ENCODE assay signal across 8 cellular contexts in genomic region chr7:8365499-8366110, GRCh38.
DNase-seq lines count a peak whose midpoint lies in the region; ATAC-seq, FAIRE-seq and TF ChIP-seq lines count a peak whose summit lies in the region.

No MANE protein-coding gene starts in this region.

- DNase-seq in NCI-H82 treated with DMSO at 0.1 percent for 48 hours (lab: John Stamatoyannopoulos, UW; ENCODE audit: unreplicated experiment) (peak; percentile 53), iris pigment epithelial cell (ENCODE audit: low read depth) (peak; percentile 4), mesothelial cell of epicardium (ENCODE audit: low spot score in 2 of 2, unreplicated experiment in 2 of 2) (no peak), GM03348 (ENCODE audit: low spot score) (no peak), gastrocnemius medialis (no peak)
- DNase-seq in activated CD4-positive, alpha-beta T cell treated with anti-CD3 and anti-CD28 coated beads, Interleukin-2, amount 10 ng/mL, durations not matched to agents 7 days and 5 days: no peak

- TF ChIP-seq CTCF in mesothelial cell of epicardium (IDR thresholded peaks at IDR 0.05; ENCODE audit: unreplicated experiment) (no peak), gastrocnemius medialis (IDR thresholded peaks at IDR 0.05 in 4 of 5, conservative IDR thresholded peaks at IDR 0.05 in 1 of 5) (no peak)

- in situ Hi-C loops in gastrocnemius medialis (cut with MboI; ENCODE audit: low sequenced_read_pairs in 4 of 4): no loop called here

- no peak for TF ChIP-seq POLR2A in gastrocnemius medialis (IDR thresholded peaks at IDR 0.05)

- no peaks in the 10 kb centered on the region for H3K4me1 ChIP-seq in gastrocnemius medialis

- no peaks in the 10 kb centered on the region for H3K36me3 ChIP-seq in gastrocnemius medialis

- no peaks in the 10 kb centered on the region for H3K36me3 Mint-ChIP-seq in activated CD4-positive, alpha-beta T cell treated with anti-CD3 and anti-CD28 coated beads, Interleukin-2, amount 10 ng/mL, durations not matched to agents 7 days and 5 days (ENCODE audit: low read depth)
- no peaks in the 10 kb centered on the region for H3K36me3 Mint-ChIP-seq in mesothelial cell of epicardium

- ATAC-seq in HG03432 (IDR thresholded peaks at IDR 0.05; ENCODE audit: unreplicated experiment): peak; percentile 69
- no peak for ATAC-seq in gastrocnemius medialis

- H3K4me1 Mint-ChIP-seq in activated CD4-positive, alpha-beta T cell treated with anti-CD3 and anti-CD28 coated beads, Interleukin-2, amount 10 ng/mL, durations not matched to agents 7 days and 5 days: no peaks in the 10 kb centered on the region
- peaks cover 13% of the 10 kb centered on the region for H3K4me1 Mint-ChIP-seq in mesothelial cell of epicardium

- no peak overlapping the region for H3K27ac Mint-ChIP-seq in activated CD4-positive, alpha-beta T cell treated with anti-CD3 and anti-CD28 coated beads, Interleukin-2, amount 10 ng/mL, durations not matched to agents 7 days and 5 days
- no peak overlapping the region for H3K27ac Mint-ChIP-seq in mesothelial cell of epicardium

- POLR2A ChIA-PET in activated CD4-positive, alpha-beta T cell treated with anti-CD3 and anti-CD28 coated beads, Interleukin-2, amount 10 ng/mL, durations not matched to agents 7 days and 5 days (lab: Charles Lee): no interaction called here

- H3K9me3 Mint-ChIP-seq in activated CD4-positive, alpha-beta T cell treated with anti-CD3 and anti-CD28 coated beads, Interleukin-2, amount 10 ng/mL, durations not matched to agents 7 days and 5 days: no peaks in the 10 kb centered on the region
- peaks cover 8% of the 10 kb centered on the region for H3K9me3 Mint-ChIP-seq in mesothelial cell of epicardium

- H3K4me3 Mint-ChIP-seq in activated CD4-positive, alpha-beta T cell treated with anti-CD3 and anti-CD28 coated beads, Interleukin-2, amount 10 ng/mL, durations not matched to agents 7 days and 5 days: no peak overlapping the region
- no peak overlapping the region for H3K4me3 Mint-ChIP-seq in mesothelial cell of epicardium

- H3K27me3 Mint-ChIP-seq in activated CD4-positive, alpha-beta T cell treated with anti-CD3 and anti-CD28 coated beads, Interleukin-2, amount 10 ng/mL, durations not matched to agents 7 days and 5 days: peaks cover 26% of the 10 kb centered on the region
- H3K27me3 Mint-ChIP-seq in mesothelial cell of epicardium (ENCODE audit: low read depth): peaks cover 1% of the 10 kb centered on the region

- no peaks in the 10 kb centered on the region for H3K9me3 ChIP-seq in gastrocnemius medialis

- intact Hi-C loops in gastrocnemius medialis (cut with DNase I; ENCODE audit: low total_unique reads): no loop called here

- CTCF ChIA-PET in activated CD4-positive, alpha-beta T cell treated with anti-CD3 and anti-CD28 coated beads, Interleukin-2, amount 10 ng/mL, durations not matched to agents 7 days and 5 days (lab: Charles Lee): no interaction called here

- no peak overlapping the region for H3K27ac ChIP-seq in gastrocnemius medialis

- no peaks in the 10 kb centered on the region for H3K27me3 ChIP-seq in gastrocnemius medialis

- FAIRE-seq in G401.6 (lab: Jason Lieb, UNC): peak; percentile 90

- H3K4me3 ChIP-seq in gastrocnemius medialis: no peak overlapping the region

Comparison
In these comparisons a context has a peak if more than half of its experiments do, and no peak if none do; other contexts are left out.
1. DNase-seq: peak in NCI-H82 treated with DMSO at 0.1 percent for 48 hours (single experiment) and iris pigment epithelial cell (single experiment); none in activated CD4-positive, alpha-beta T cell treated with anti-CD3 and anti-CD28 coated beads, Interleukin-2, amount 10 ng/mL, durations not matched to agents 7 days and 5 days (single experiment), mesothelial cell of epicardium (0 of 2), GM03348 (single experiment) and gastrocnemius medialis (0 of 2).